ENCODE assay signal across 1 cellular context in the genomic region with DNA sequence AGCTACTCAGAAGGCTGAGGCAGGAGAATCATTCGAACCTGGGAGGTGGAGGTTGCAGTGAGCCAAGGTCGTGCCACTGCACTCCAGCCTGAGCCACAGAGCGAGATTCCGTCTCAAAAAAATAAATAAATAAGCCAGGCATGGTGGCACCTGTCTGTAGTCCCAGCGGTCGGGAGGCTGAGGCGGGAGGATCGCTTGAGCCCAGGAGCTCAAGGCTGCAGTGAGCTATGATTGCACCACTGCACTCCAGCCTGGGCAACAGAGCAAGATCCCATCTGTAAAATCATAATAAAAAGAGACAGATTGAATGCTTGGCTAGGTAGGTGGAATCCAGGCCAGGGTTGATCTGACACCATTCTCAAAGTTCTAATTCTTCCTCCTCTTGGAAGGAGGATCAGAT.
TF ChIP-seq lines count a peak whose summit lies in the region.

No MANE protein-coding gene starts in this region.

TF ChIP-seq in HepG2, 621 proteins besides CTCF, POLR2A, EP300 and RAD21:
- peak; percentile 93 for TF ChIP-seq ZNF121 (CRISPR knock-in tag; IDR thresholded peaks at IDR 0.05)
- TF ChIP-seq, protein P1, sequence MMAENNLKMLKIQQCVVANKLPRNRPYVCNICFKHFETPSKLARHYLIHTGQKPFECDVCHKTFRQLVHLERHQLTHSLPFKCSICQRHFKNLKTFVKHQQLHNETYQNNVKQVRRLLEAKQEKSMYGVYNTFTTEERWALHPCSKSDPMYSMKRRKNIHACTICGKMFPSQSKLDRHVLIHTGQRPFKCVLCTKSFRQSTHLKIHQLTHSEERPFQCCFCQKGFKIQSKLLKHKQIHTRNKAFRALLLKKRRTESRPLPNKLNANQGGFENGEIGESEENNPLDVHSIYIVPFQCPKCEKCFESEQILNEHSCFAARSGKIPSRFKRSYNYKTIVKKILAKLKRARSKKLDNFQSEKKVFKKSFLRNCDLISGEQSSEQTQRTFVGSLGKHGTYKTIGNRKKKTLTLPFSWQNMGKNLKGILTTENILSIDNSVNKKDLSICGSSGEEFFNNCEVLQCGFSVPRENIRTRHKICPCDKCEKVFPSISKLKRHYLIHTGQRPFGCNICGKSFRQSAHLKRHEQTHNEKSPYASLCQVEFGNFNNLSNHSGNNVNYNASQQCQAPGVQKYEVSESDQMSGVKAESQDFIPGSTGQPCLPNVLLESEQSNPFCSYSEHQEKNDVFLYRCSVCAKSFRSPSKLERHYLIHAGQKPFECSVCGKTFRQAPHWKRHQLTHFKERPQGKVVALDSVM (CRISPR knock-in tag; IDR thresholded peaks at IDR 0.05): peak; percentile 47; the same call in 1 of the 2 replicates
